26 cellular contexts compared by ENCODE assay signal in the genomic region with DNA sequence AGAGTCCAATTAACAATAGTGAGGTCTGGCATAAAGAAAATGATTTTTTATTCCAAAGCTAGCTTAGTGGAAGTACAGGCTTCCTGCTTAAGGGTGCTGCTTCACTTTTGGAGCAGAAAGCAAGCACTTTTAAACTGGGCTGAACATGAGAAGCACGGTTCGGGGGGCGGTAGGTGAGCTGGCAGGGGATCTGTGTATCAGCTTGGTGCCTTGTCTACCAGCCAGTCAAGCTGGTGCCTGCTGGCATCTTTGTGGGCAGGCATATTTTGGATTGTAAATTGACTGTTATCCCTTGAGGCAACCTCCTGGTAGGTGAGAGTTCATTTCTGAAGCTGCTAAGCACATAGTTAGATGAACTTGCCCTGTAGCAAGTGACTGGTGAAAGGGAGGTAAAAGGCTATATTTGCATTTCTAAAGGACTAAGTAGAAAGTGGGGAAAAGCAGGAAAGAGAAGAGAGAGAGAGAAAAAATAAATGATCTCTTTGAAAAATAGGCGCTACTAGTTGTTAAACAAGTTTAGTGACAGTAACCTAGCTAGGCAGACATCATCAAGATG.
"Had no signal": no experiment of that assay in that cellular context is flagged by ENCODE, and none has a peak within 500 bp of the region (broad histone marks: within the 10 kb centered on the region; RNA-seq: fewer than 3 reads in every experiment).

No MANE protein-coding gene starts in this region.

- ATAC-seq: gastrocnemius medialis; left cardiac atrium; naive thymus-derived CD4-positive, alpha-beta T cell; psoas muscle; sciatic nerve; stimulated activated memory B cell treated with anti-CD40 and anti-IgM and Interleukin-4, amounts not matched to agents 10 μg/mL and 1 μg/mL and 100 μg/mL, for 72 hours; upper lobe of right lung had no signal

- H3K9me3 ChIP-seq: gastrocnemius medialis, neutrophil, testis, upper lobe of right lung, vagina had no signal

- DNase-seq: cortex of kidney; effector memory CD4-positive, alpha-beta T cell; gastrocnemius medialis; glutamatergic neuron; immature natural killer cell; kidney; left cardiac atrium; left ventricle myocardium inferior; naive thymus-derived CD4-positive, alpha-beta T cell; nephron progenitor cell; psoas muscle; spleen; stimulated activated CD4-positive, alpha-beta T cell treated with anti-CD3 and anti-CD28 coated beads, Interleukin-15, amount 100 ng/mL, for 24 hours; stimulated activated CD4-positive, alpha-beta T cell treated with anti-CD3 and anti-CD28 coated beads, Interleukin-1b, Interleukin-23, amount 100 ng/mL, for 48 hours; stimulated activated CD4-positive, alpha-beta T cell treated with anti-CD3 and anti-CD28 coated beads, Interleukin-4, amount 100 ng/mL, for 24 hours; testis; upper lobe of right lung had no signal

- H3K36me3 Mint-ChIP-seq: immature natural killer cell; naive thymus-derived CD4-positive, alpha-beta T cell; stimulated activated memory B cell treated with anti-CD40 and anti-IgM and Interleukin-4, amounts not matched to agents 10 μg/mL and 1 μg/mL and 100 μg/mL, for 72 hours had no signal

- H3K4me1 Mint-ChIP-seq: immature natural killer cell; naive thymus-derived CD4-positive, alpha-beta T cell; nephron progenitor cell; stimulated activated memory B cell treated with anti-CD40 and anti-IgM and Interleukin-4, amounts not matched to agents 10 μg/mL and 1 μg/mL and 100 μg/mL, for 72 hours had no signal

- H3K27me3 ChIP-seq: esophagus muscularis mucosa, gastrocnemius medialis, neutrophil, spleen, testis, tibial nerve, upper lobe of right lung, vagina had no signal

- H3K27ac ChIP-seq: epithelial cell of prostate, esophagus muscularis mucosa, gastrocnemius medialis, left ventricle myocardium inferior, neutrophil, psoas muscle, spleen, testis, tibial nerve, upper lobe of right lung, vagina had no signal

- H3K4me3 ChIP-seq: esophagus muscularis mucosa, gastrocnemius medialis, left ventricle myocardium inferior, lung, psoas muscle, spleen, testis, tibial nerve, upper lobe of right lung, vagina had no signal

- H3K4me3 Mint-ChIP-seq: immature natural killer cell; naive thymus-derived CD4-positive, alpha-beta T cell; nephron progenitor cell; stimulated activated memory B cell treated with anti-CD40 and anti-IgM and Interleukin-4, amounts not matched to agents 10 μg/mL and 1 μg/mL and 100 μg/mL, for 72 hours; stimulated activated naive CD8-positive, alpha-beta T cell treated with anti-CD3 and anti-CD28 coated beads, Interleukin-15, Interleukin-2, amounts not matched to agents 100 ng/mL and 50 ng/mL, for 24 hours had no signal

- H3K27me3 Mint-ChIP-seq: naive thymus-derived CD4-positive, alpha-beta T cell; stimulated activated memory B cell treated with anti-CD40 and anti-IgM and Interleukin-4, amounts not matched to agents 10 μg/mL and 1 μg/mL and 100 μg/mL, for 72 hours; stimulated activated naive CD8-positive, alpha-beta T cell treated with anti-CD3 and anti-CD28 coated beads, Interleukin-15, Interleukin-2, amounts not matched to agents 100 ng/mL and 50 ng/mL, for 24 hours had no signal

- H3K36me3 ChIP-seq: esophagus muscularis mucosa, gastrocnemius medialis, left ventricle myocardium inferior, neutrophil, spleen, tibial nerve, upper lobe of right lung, vagina had no signal

- H3K4me1 ChIP-seq: esophagus muscularis mucosa, gastrocnemius medialis, left ventricle myocardium inferior, psoas muscle, spleen, testis, tibial nerve, upper lobe of right lung, vagina had no signal

- H3K27ac Mint-ChIP-seq: immature natural killer cell; naive thymus-derived CD4-positive, alpha-beta T cell; nephron progenitor cell; stimulated activated memory B cell treated with anti-CD40 and anti-IgM and Interleukin-4, amounts not matched to agents 10 μg/mL and 1 μg/mL and 100 μg/mL, for 72 hours; stimulated activated naive CD8-positive, alpha-beta T cell treated with anti-CD3 and anti-CD28 coated beads, Interleukin-15, Interleukin-2, amounts not matched to agents 100 ng/mL and 50 ng/mL, for 24 hours had no signal
